ENCODE assay signal across 24 cellular contexts in genomic region chr17:13409455-13409854, GRCh38.
DNase-seq lines count a peak whose midpoint lies in the region; ATAC-seq, FAIRE-seq and TF ChIP-seq lines count a peak whose summit lies in the region.
"Had no signal": no experiment of that assay in that cellular context is flagged by ENCODE, and none has a peak within 500 bp of the region (broad histone marks: within the 10 kb centered on the region; RNA-seq: fewer than 3 reads in every experiment).

No MANE protein-coding gene starts in this region.

- BruUV-seq in HepG2 (replicated peaks; lab: Mats Ljungman, UMichigan), result no TSS peak

- H3K4me3 Mint-ChIP-seq in astrocyte (ENCODE audit: unreplicated experiment), result no peak overlapping the region
- H3K4me3 Mint-ChIP-seq in neural crest cell, result peak overlapping the region; percentile 5
- H3K4me3 Mint-ChIP-seq: B cell; CD4-positive, CD25-positive, alpha-beta regulatory T cell; CD8-positive, alpha-beta T cell; H9 had no signal

- no peak for TF ChIP-seq POLR2A in HepG2 (IDR thresholded peaks at IDR 0.05; ENCODE audit: insufficient read depth in 1 of 2, low read depth in 2 of 2, low read length in 2 of 2)

- peak; percentile 49 for DNase-seq in EH (ENCODE audit: low read depth)
- no peak for DNase-seq in astrocyte (ENCODE audit: low read depth)
- no peak for DNase-seq in HepG2 (ENCODE audit: low spot score)
- no peak for DNase-seq in neural crest cell (ENCODE audit: low read depth, low spot score)
- DNase-seq in COR-L47 (lab: John Stamatoyannopoulos, UW), result no peak
- DNase-seq in GM10248 (ENCODE audit: extremely low spot score), result no peak
- no peak for DNase-seq in NOMO-1 treated with dmso at 0.1 percent for 144 hours (lab: John Stamatoyannopoulos, UW; ENCODE audit: unreplicated experiment)
- DNase-seq: CD4-positive, CD25-positive, alpha-beta regulatory T cell; CD8-positive, alpha-beta T cell; DMS 273 treated with DMSO at 0.1 percent for 48 hours; DMS79; GF-D8; H9 had no signal

- POLR2A ChIA-PET in HepG2 (lab: Yijun Ruan, JAX), result no interaction called here
- POLR2A ChIA-PET in GM10248 (lab: Yijun Ruan, JAX), result no interaction called here

- no peak overlapping the region for H2AFZ ChIP-seq in astrocyte (ENCODE audit: low read depth, low read length)
- H2AFZ ChIP-seq in HepG2 (ENCODE audit: low read length), result no peak overlapping the region
- H2AFZ ChIP-seq: GM23248 had no signal

- H3K4me1 Mint-ChIP-seq in astrocyte (ENCODE audit: low read depth, unreplicated experiment), result peaks cover 24% of the 10 kb centered on the region
- peaks cover 61% of the 10 kb centered on the region for H3K4me1 Mint-ChIP-seq in neural crest cell
- H3K4me1 Mint-ChIP-seq: B cell; CD4-positive, CD25-positive, alpha-beta regulatory T cell had no signal

- ATAC-seq in HepG2, result peak; percentile 33
- ATAC-seq in HG03378 (IDR thresholded peaks at IDR 0.05; ENCODE audit: unreplicated experiment), result no peak
- ATAC-seq: CD8-positive, alpha-beta T cell; HCT116 had no signal

- H3K27me3 Mint-ChIP-seq in astrocyte (ENCODE audit: low read depth, unreplicated experiment), result no peaks in the 10 kb centered on the region
- H3K27me3 Mint-ChIP-seq in neural crest cell (ENCODE audit: low read depth), result no peaks in the 10 kb centered on the region
- H3K27me3 Mint-ChIP-seq: CD4-positive, CD25-positive, alpha-beta regulatory T cell had no signal

- in situ Hi-C loops in HepG2 (cut with HindIII; ENCODE audit: extremely low pct_ligation_motif_present, low pct_unique_long_range_greater_than_20kb), result no loop called here

- H3K36me3 Mint-ChIP-seq in astrocyte (ENCODE audit: low read depth, unreplicated experiment) (no peaks in the 10 kb centered on the region), neural crest cell (ENCODE audit: low read depth) (peaks cover 2% of the 10 kb centered on the region)
- H3K36me3 Mint-ChIP-seq: CD4-positive, CD25-positive, alpha-beta regulatory T cell; CD8-positive, alpha-beta T cell had no signal

- H3K9me3 Mint-ChIP-seq in astrocyte (ENCODE audit: unreplicated experiment) (no peaks in the 10 kb centered on the region), neural crest cell (peaks cover 5% of the 10 kb centered on the region)
- H3K9me3 Mint-ChIP-seq: CD8-positive, alpha-beta T cell; H9 had no signal

- H3K4me2 ChIP-seq in astrocyte (ENCODE audit: low read length) (no peak overlapping the region), HepG2 (ENCODE audit: low read depth, low read length) (no peak overlapping the region)
- H3K4me2 ChIP-seq: BLaER1 had no signal

- H3K9ac ChIP-seq in astrocyte (ENCODE audit: low read length) (no peak overlapping the region), HepG2 (ENCODE audit: insufficient read depth, low read depth, low read length) (no peak overlapping the region)
- H3K9ac ChIP-seq: BLaER1, GM23248 had no signal

- H3K4me1 ChIP-seq in astrocyte (ENCODE audit: insufficient read depth, low read length), result peaks cover 7% of the 10 kb centered on the region
- peaks cover 76% of the 10 kb centered on the region for H3K4me1 ChIP-seq in HepG2 (ENCODE audit: insufficient read depth, low read length)
- H3K4me1 ChIP-seq: BLaER1 had no signal

- no peak for TF ChIP-seq RAD21 in HepG2 (CRISPR knock-in tag; IDR thresholded peaks at IDR 0.05)

- H3K36me3 ChIP-seq in astrocyte (ENCODE audit: insufficient read depth, low read length) (no peaks in the 10 kb centered on the region), HepG2 (replicated peaks in 1 of 2; ENCODE audit: control insufficient read depth in 1 of 2, insufficient read depth in 2 of 2, low read length in 2 of 2) (no peaks in the 10 kb centered on the region)
- H3K36me3 ChIP-seq: BLaER1 had no signal

- FAIRE-seq in astrocyte (lab: Jason Lieb, UNC) (peak; percentile 49), HepG2 (lab: Jason Lieb, UNC) (peak; percentile 51)
- FAIRE-seq: A204.1, D721Med, GM12892, GM19239 had no signal

- H3K27me3 ChIP-seq in astrocyte (ENCODE audit: insufficient read depth, low read length), result no peaks in the 10 kb centered on the region
- no peaks in the 10 kb centered on the region for H3K27me3 ChIP-seq in HepG2 (ENCODE audit: control insufficient read depth in 1 of 2, insufficient read depth in 2 of 2, low read length in 2 of 2)
- H3K27me3 ChIP-seq: BLaER1 had no signal

- no peaks in the 10 kb centered on the region for H3K79me2 ChIP-seq in astrocyte (ENCODE audit: insufficient read depth, low read length)
- no peaks in the 10 kb centered on the region for H3K79me2 ChIP-seq in HepG2 (ENCODE audit: insufficient read depth, low read length)

- H3K4me3 ChIP-seq in astrocyte (ENCODE audit: insufficient read depth, low read depth, low read length) (no peak overlapping the region), HepG2 (replicated peaks in 1 of 3; ENCODE audit: insufficient read depth in 1 of 3, low read depth in 2 of 3, low read length in 3 of 3) (no peak overlapping the region)
- H3K4me3 ChIP-seq: BLaER1, GM23248 had no signal

- H4K20me1 ChIP-seq in astrocyte (ENCODE audit: insufficient read depth, low read length) (no peaks in the 10 kb centered on the region), HepG2 (ENCODE audit: insufficient read depth, low read length) (no peaks in the 10 kb centered on the region)
- H4K20me1 ChIP-seq: BLaER1 had no signal

- H3K27ac ChIP-seq in astrocyte (ENCODE audit: low read depth, low read length) (no peak overlapping the region), HepG2 (ENCODE audit: extremely low read length, insufficient read depth, low read length) (peak overlapping the region; percentile 8)
- H3K27ac ChIP-seq: 22Rv1, BLaER1, C4-2B had no signal

- intact Hi-C loops in HepG2 (cut with micrococcal nuclease; ENCODE audit: unreplicated experiment), result loop anchor here (10.0 kb wide), 1 partner anchor 55 kb away; no protein-coding TSS in a partner anchor

- 17% methylated on average over 1 of the region's 1 CpG for WGBS in HepG2 (ENCODE audit: low lambda C conversion rate)

- H3K27ac Mint-ChIP-seq in astrocyte (ENCODE audit: unreplicated experiment) (no peak overlapping the region), neural crest cell (ENCODE audit: unreplicated experiment) (peak overlapping the region; percentile 83)
- H3K27ac Mint-ChIP-seq: B cell; CD4-positive, CD25-positive, alpha-beta regulatory T cell; CD8-positive, alpha-beta T cell; H9 had no signal

- TF ChIP-seq EP300 in HepG2 (IDR thresholded peaks at IDR 0.05; ENCODE audit: low read depth in 2 of 2, low read length in 2 of 2) (no peak), HepG2 (CRISPR knock-in tag; IDR thresholded peaks at IDR 0.05; ENCODE audit: borderline replicate concordance) (no peak)

- H3K9me3 ChIP-seq in astrocyte (ENCODE audit: insufficient read depth, low read depth, low read length) (no peaks in the 10 kb centered on the region), HepG2 (ENCODE audit: low read length) (no peaks in the 10 kb centered on the region)
- H3K9me3 ChIP-seq: BLaER1 had no signal

- CTCF ChIA-PET in HepG2 (lab: Yijun Ruan, JAX; ENCODE audit: low intra/inter-chr PET ratio, low total read pairs) (no interaction called here), GM10248 (lab: Yijun Ruan, JAX) (no interaction called here)

- TF ChIP-seq CTCF in astrocyte (IDR thresholded peaks at IDR 0.05; ENCODE audit: insufficient read depth, low read depth, low read length) (no peak), HepG2 (CRISPR knock-in tag; IDR thresholded peaks at IDR 0.05) (no peak), neural crest cell (conservative IDR thresholded peaks at IDR 0.05) (no peak), GM10248 (IDR thresholded peaks at IDR 0.05; ENCODE audit: control extremely low read depth, extremely low read depth, low read depth, missing control alignments) (no peak)

TF ChIP-seq in HepG2, 621 proteins besides CTCF, POLR2A, EP300 and RAD21:
- TF ChIP-seq, protein P1, sequence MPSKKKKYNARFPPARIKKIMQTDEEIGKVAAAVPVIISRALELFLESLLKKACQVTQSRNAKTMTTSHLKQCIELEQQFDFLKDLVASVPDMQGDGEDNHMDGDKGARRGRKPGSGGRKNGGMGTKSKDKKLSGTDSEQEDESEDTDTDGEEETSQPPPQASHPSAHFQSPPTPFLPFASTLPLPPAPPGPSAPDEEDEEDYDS (CRISPR knock-in tag; IDR thresholded peaks at IDR 0.05), result peak; percentile 42; the same call in 1 of the 2 replicates
- TF ChIP-seq, protein P2, sequence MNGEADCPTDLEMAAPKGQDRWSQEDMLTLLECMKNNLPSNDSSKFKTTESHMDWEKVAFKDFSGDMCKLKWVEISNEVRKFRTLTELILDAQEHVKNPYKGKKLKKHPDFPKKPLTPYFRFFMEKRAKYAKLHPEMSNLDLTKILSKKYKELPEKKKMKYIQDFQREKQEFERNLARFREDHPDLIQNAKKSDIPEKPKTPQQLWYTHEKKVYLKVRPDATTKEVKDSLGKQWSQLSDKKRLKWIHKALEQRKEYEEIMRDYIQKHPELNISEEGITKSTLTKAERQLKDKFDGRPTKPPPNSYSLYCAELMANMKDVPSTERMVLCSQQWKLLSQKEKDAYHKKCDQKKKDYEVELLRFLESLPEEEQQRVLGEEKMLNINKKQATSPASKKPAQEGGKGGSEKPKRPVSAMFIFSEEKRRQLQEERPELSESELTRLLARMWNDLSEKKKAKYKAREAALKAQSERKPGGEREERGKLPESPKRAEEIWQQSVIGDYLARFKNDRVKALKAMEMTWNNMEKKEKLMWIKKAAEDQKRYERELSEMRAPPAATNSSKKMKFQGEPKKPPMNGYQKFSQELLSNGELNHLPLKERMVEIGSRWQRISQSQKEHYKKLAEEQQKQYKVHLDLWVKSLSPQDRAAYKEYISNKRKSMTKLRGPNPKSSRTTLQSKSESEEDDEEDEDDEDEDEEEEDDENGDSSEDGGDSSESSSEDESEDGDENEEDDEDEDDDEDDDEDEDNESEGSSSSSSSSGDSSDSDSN (CRISPR knock-in tag; IDR thresholded peaks at IDR 0.05), result no peak
- TF ChIP-seq ZBTB7B (CRISPR knock-in tag; IDR thresholded peaks at IDR 0.05) (0 out of 2 replicates have a peak, but pooled peaks have one; percentile 5), POLR2AphosphoS5 (IDR thresholded peaks at IDR 0.05; ENCODE audit: low read depth, low read length) (0 out of 2 replicates have a peak, but pooled peaks have one; percentile 28)
TF ChIP-seq in HepG2: peak in this region for 3.
